16 cellular contexts compared by ENCODE assay signal in genomic region chr7:55017841-55018240, GRCh38. TPM values are rescaled to one million over a fixed set of nuclear protein-coding genes. Genes with fewer than 3 reads are reported as not detected.
DNase-seq lines count a peak whose midpoint lies in the region; TF ChIP-seq lines count a peak whose summit lies in the region.
"Had no signal": no experiment of that assay in that cellular context is flagged by ENCODE, and none has a peak within 500 bp of the region (broad histone marks: within the 10 kb centered on the region; RNA-seq: fewer than 3 reads in every experiment).

No MANE protein-coding gene starts in this region.

- peak overlapping the region; percentile 15 for H3K4me3 Mint-ChIP-seq in T-helper 1 cell treated with Interleukin-12 subunit alpha and Interleukin-12 subunit beta and Interleukin-4 antibody, amounts not matched to agents 30 μg/mL and 1 μg/mL, for 36 hours
- H3K4me3 Mint-ChIP-seq in nephron progenitor cell (peak overlapping the region; percentile 77), type B pancreatic cell (peak overlapping the region; percentile 66)

- no peaks in the 10 kb centered on the region for H3K9me3 Mint-ChIP-seq in T-helper 1 cell treated with Interleukin-12 subunit alpha and Interleukin-12 subunit beta and Interleukin-4 antibody, amounts not matched to agents 30 μg/mL and 1 μg/mL, for 36 hours
- H3K9me3 Mint-ChIP-seq in nephron progenitor cell (no peaks in the 10 kb centered on the region), type B pancreatic cell (no peaks in the 10 kb centered on the region)

- peak overlapping the region; percentile 91 to 98 (median 96) for H3K4me3 ChIP-seq in esophagus muscularis mucosa
- H3K4me3 ChIP-seq: GM12878 had no signal

- no peak for DNase-seq in T-helper 1 cell
- peak; percentile 88 for DNase-seq in esophagus muscularis mucosa (ENCODE audit: extremely low spot score)
- DNase-seq in nephron progenitor cell: no peak
- DNase-seq in type B pancreatic cell (ENCODE audit: extremely low spot score, unreplicated experiment): no peak
- no peak for DNase-seq in activated T-cell treated with anti-CD3 and anti-CD28 coated beads, Interleukin-2, amount 50 U/mL, for 48 hours
- no peak for DNase-seq in effector CD4-positive, alpha-beta T cell
- no peak for DNase-seq in CD1c-positive myeloid dendritic cell (ENCODE audit: extremely low spot score)
- DNase-seq: 8988T; activated naive CD4-positive, alpha-beta T cell; HCEC 1CT; naive thymus-derived CD4-positive, alpha-beta T cell; NCI-H1417 treated with DMSO at 0.1 percent for 48 hours; NCI-H526 treated with DMSO at 0.1 percent for 48 hours; SJCRH30 had no signal

- peak overlapping the region; percentile 97 to 99 (median 99) for H3K27ac ChIP-seq in esophagus muscularis mucosa (replicated peaks in 1 of 4)
- H3K27ac ChIP-seq: SJCRH30 had no signal

- no peak for TF ChIP-seq CTCF in esophagus muscularis mucosa (IDR thresholded peaks at IDR 0.05)
- TF ChIP-seq CTCF in nephron progenitor cell (IDR thresholded peaks at IDR 0.05): no peak
- TF ChIP-seq CTCF in type B pancreatic cell (conservative IDR thresholded peaks at IDR 0.05): no peak

- TF ChIP-seq POLR2A in esophagus muscularis mucosa (IDR thresholded peaks at IDR 0.05; ENCODE audit: low read depth): no peak

- H3K36me3 ChIP-seq in esophagus muscularis mucosa: no peaks in the 10 kb centered on the region
- H3K36me3 ChIP-seq: SJCRH30 had no signal

- no peak for TF ChIP-seq EP300 in esophagus muscularis mucosa (IDR thresholded peaks at IDR 0.05)

- H3K36me3 Mint-ChIP-seq in T-helper 1 cell treated with Interleukin-12 subunit alpha and Interleukin-12 subunit beta and Interleukin-4 antibody, amounts not matched to agents 30 μg/mL and 1 μg/mL, for 36 hours (ENCODE audit: low read depth): no peaks in the 10 kb centered on the region
- no peaks in the 10 kb centered on the region for H3K36me3 Mint-ChIP-seq in nephron progenitor cell (ENCODE audit: low read depth)
- H3K36me3 Mint-ChIP-seq in type B pancreatic cell: peaks cover 8% of the 10 kb centered on the region

- peaks cover 71% of the 10 kb centered on the region for H3K27me3 Mint-ChIP-seq in T-helper 1 cell treated with Interleukin-12 subunit alpha and Interleukin-12 subunit beta and Interleukin-4 antibody, amounts not matched to agents 30 μg/mL and 1 μg/mL, for 36 hours (ENCODE audit: low read depth)
- H3K27me3 Mint-ChIP-seq in nephron progenitor cell (ENCODE audit: low read depth, poor library complexity): peaks cover 95% of the 10 kb centered on the region
- H3K27me3 Mint-ChIP-seq in type B pancreatic cell: peaks cover 33% of the 10 kb centered on the region

- no peaks in the 10 kb centered on the region for H3K9me3 ChIP-seq in esophagus muscularis mucosa

- no peak overlapping the region for H3K27ac Mint-ChIP-seq in T-helper 1 cell treated with Interleukin-12 subunit alpha and Interleukin-12 subunit beta and Interleukin-4 antibody, amounts not matched to agents 30 μg/mL and 1 μg/mL, for 36 hours
- H3K27ac Mint-ChIP-seq in nephron progenitor cell: no peak overlapping the region
- H3K27ac Mint-ChIP-seq in type B pancreatic cell: peak overlapping the region; percentile 18
- H3K27ac Mint-ChIP-seq: naive thymus-derived CD4-positive, alpha-beta T cell had no signal

- peaks cover 0 to 11% (median 0%) of the 10 kb centered on the region in 4 donors for H3K27me3 ChIP-seq in esophagus muscularis mucosa
- H3K27me3 ChIP-seq: SJCRH30 had no signal

- peaks cover 18 to 37% (median 35%) of the 10 kb centered on the region in 4 donors for H3K4me1 ChIP-seq in esophagus muscularis mucosa
- H3K4me1 ChIP-seq: SJCRH30 had no signal

- no peaks in the 10 kb centered on the region for H3K4me1 Mint-ChIP-seq in T-helper 1 cell treated with Interleukin-12 subunit alpha and Interleukin-12 subunit beta and Interleukin-4 antibody, amounts not matched to agents 30 μg/mL and 1 μg/mL, for 36 hours (ENCODE audit: low read depth)
- H3K4me1 Mint-ChIP-seq in nephron progenitor cell: no peaks in the 10 kb centered on the region
- peaks cover 15% of the 10 kb centered on the region for H3K4me1 Mint-ChIP-seq in type B pancreatic cell (ENCODE audit: unreplicated experiment)

- intact Hi-C loops in esophagus muscularis mucosa (cut with DNase I): loop anchor here (2.0 to 10.0 kb wide), 4 partner anchors 83 to 237 kb away; no protein-coding TSS in a partner anchor

- 60% methylated on average over 6 of the region's 6 CpGs for WGBS in esophagus muscularis mucosa

RNA-seq across cellular contexts. Expression of gene EGFR, which starts 1.0 kb away (rescaled TPM):
- total RNA-seq in esophagus muscularis mucosa (100 to 1,000 TPM in 2 of 4 donors, 10 to 100 TPM in 2; 79.3 to 125 (median 110) TPM), type B pancreatic cell (ENCODE audit: low replicate concordance) (44.6 and 56.5 TPM in 2 replicates)

Comparison
In these comparisons a context has a peak if more than half of its experiments do, and no peak if none do; other contexts are left out.
1. H3K4me3 Mint-ChIP-seq: peak in every context shown above with its lines; median percentile 77 in nephron progenitor cell; 66 in type B pancreatic cell; 15 in T-helper 1 cell treated with Interleukin-12 subunit alpha and Interleukin-12 subunit beta and Interleukin-4 antibody, amounts not matched to agents 30 μg/mL and 1 μg/mL, for 36 hours.